ENCODE assay signal across 23 cellular contexts in genomic region chr3:66322436-66322835, GRCh38.
"Had no signal": no experiment of that assay in that cellular context is flagged by ENCODE, and none has a peak within 500 bp of the region (broad histone marks: within the 10 kb centered on the region; RNA-seq: fewer than 3 reads in every experiment).

No MANE protein-coding gene starts in this region.

- DNase-seq: activated B cell treated with CpG ODN at 0.5 μM for 24 hours; activated CD4-positive, alpha-beta T cell treated with anti-CD3 and anti-CD28 coated beads for 36 hours; activated CD4-positive, alpha-beta T cell treated with anti-CD3 and anti-CD28 coated beads, Interleukin-2, amount 50 U/mL, for 4 hours; activated naive CD4-positive, alpha-beta T cell treated with anti-CD3 and anti-CD28 coated beads for 36 hours; activated naive CD8-positive, alpha-beta T cell treated with anti-CD3 and anti-CD28 coated beads, Interleukin-2, amount 10 ng/mL, durations not matched to agents 7 days and 5 days; activated T-cell treated with anti-CD3 and anti-CD28 coated beads, Interleukin-2, amount 50 U/mL, for 48 hours; cerebellar nuclear complex; heart right ventricle; islet precursor cell; left cardiac atrium; ovary; psoas muscle; right cardiac atrium; stimulated activated CD4-positive, alpha-beta T cell treated with anti-CD3 and anti-CD28 coated beads, Interleukin-4, amount 100 ng/mL, for 24 hours; stimulated activated naive CD4-positive, alpha-beta T cell treated with Interleukin-2 at 50 U/mL for 16 hours; T1000 had no signal

- ATAC-seq: activated CD4-positive, alpha-beta T cell treated with anti-CD3 and anti-CD28 coated beads for 36 hours; heart right ventricle; left cardiac atrium; psoas muscle; right cardiac atrium had no signal

- H3K27ac Mint-ChIP-seq: activated B cell treated with CpG ODN at 0.5 μM for 24 hours; activated CD4-positive, alpha-beta T cell treated with anti-CD3 and anti-CD28 coated beads for 36 hours; activated naive CD4-positive, alpha-beta T cell treated with anti-CD3 and anti-CD28 coated beads for 36 hours; activated naive CD8-positive, alpha-beta T cell treated with anti-CD3 and anti-CD28 coated beads, Interleukin-2, amount 10 ng/mL, durations not matched to agents 7 days and 5 days; memory B cell; nephron; type B pancreatic cell had no signal

- H3K27me3 Mint-ChIP-seq: activated B cell treated with CpG ODN at 0.5 μM for 24 hours; activated CD4-positive, alpha-beta T cell treated with anti-CD3 and anti-CD28 coated beads for 36 hours; activated naive CD8-positive, alpha-beta T cell treated with anti-CD3 and anti-CD28 coated beads, Interleukin-2, amount 10 ng/mL, durations not matched to agents 7 days and 5 days; memory B cell; type B pancreatic cell had no signal

- H3K4me1 Mint-ChIP-seq: activated naive CD8-positive, alpha-beta T cell treated with anti-CD3 and anti-CD28 coated beads, Interleukin-2, amount 10 ng/mL, durations not matched to agents 7 days and 5 days had no signal

- H3K4me3 ChIP-seq: coronary artery, heart right ventricle, ovary, psoas muscle, thoracic aorta, vagina had no signal

- H3K4me3 Mint-ChIP-seq: activated B cell treated with CpG ODN at 0.5 μM for 24 hours; activated CD4-positive, alpha-beta T cell treated with anti-CD3 and anti-CD28 coated beads for 36 hours; activated naive CD4-positive, alpha-beta T cell treated with anti-CD3 and anti-CD28 coated beads for 36 hours; activated naive CD8-positive, alpha-beta T cell treated with anti-CD3 and anti-CD28 coated beads, Interleukin-2, amount 10 ng/mL, durations not matched to agents 7 days and 5 days; memory B cell; nephron; type B pancreatic cell had no signal

- H3K27ac ChIP-seq: coronary artery, heart right ventricle, neutrophil, ovary, psoas muscle, thoracic aorta, vagina had no signal

- H3K36me3 ChIP-seq: heart right ventricle, neutrophil, ovary, thoracic aorta, vagina had no signal

- H3K9me3 Mint-ChIP-seq: activated B cell treated with CpG ODN at 0.5 μM for 24 hours; activated naive CD4-positive, alpha-beta T cell treated with anti-CD3 and anti-CD28 coated beads for 36 hours; memory B cell; nephron; type B pancreatic cell had no signal

- H3K9me3 ChIP-seq: neutrophil, ovary, psoas muscle, thoracic aorta, vagina had no signal
